In the genomic region with DNA sequence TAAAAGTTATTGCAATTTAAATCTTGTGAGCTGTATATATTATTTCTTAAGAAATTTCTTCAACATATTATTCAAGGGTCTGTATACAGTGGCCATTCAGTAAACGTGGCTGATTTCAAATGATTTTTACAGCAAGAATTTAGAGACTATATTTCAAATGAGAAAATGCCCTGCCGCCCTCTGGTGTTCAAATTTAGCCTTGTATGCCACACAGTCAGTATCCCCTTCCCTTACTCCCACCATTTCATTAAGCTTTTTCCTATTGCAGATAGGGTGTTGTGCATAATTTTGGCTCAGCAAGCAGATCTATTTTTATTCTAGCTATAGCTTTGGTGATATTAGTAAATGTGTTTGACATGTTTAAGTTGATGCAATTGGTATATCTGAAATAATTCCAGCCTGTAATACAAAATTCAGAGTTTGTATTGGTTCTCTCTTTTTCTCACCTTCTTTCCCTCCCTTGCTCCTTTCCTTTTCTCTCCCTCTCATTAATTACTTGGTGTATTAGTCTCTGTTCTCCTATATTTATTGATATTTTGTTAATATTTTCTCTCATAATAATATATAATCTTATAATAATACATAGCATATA, we compare ENCODE assay signal across 8 cellular contexts. TPM values are rescaled to one million over a fixed set of nuclear protein-coding genes. Genes with fewer than 3 reads are reported as not detected.
A peak's percentile ranks its signal among the peaks of the same experiment; 100 is the strongest.
DNase-seq lines count a peak whose midpoint lies in the region; ATAC-seq and TF ChIP-seq lines count a peak whose summit lies in the region.

No MANE protein-coding gene starts in this region.

- H3K9ac ChIP-seq in neuronal stem cell (ENCODE audit: low read depth, low read length, poor library complexity): no peak overlapping the region

- H3K4me1 ChIP-seq in right atrium auricular region: peaks cover 0 to 8% of the 10 kb centered on the region in 2 donors
- peaks cover 4 to 5% of the 10 kb centered on the region in 2 donors for H3K4me1 ChIP-seq in neuronal stem cell (ENCODE audit: control insufficient read depth in 2 of 2, insufficient read depth in 1 of 2, low read depth in 1 of 2, low read length in 2 of 2)

- no peak overlapping the region for H2AFZ ChIP-seq in neuronal stem cell (ENCODE audit: low read length)

- TF ChIP-seq CTCF in right atrium auricular region (IDR thresholded peaks at IDR 0.05) (peak in 1 of 2 donors; percentile 70), dorsolateral prefrontal cortex (IDR thresholded peaks at IDR 0.05 in 54 of 56, conservative IDR thresholded peaks at IDR 0.05 in 2 of 56; ENCODE audit: low read depth in 1 of 56, partially characterized antibody in 56 of 56) (peak; percentile 22 to 75 (median 60))

- no peak overlapping the region for H3K23ac ChIP-seq in neuronal stem cell (ENCODE audit: low read depth, low read length, poor library complexity)

- ATAC-seq in Right ventricle myocardium superior (ENCODE audit: poor library complexity): peak; percentile 62
- ATAC-seq in HG03139 (IDR thresholded peaks at IDR 0.05; ENCODE audit: unreplicated experiment): no peak
- no peak for ATAC-seq in HG03571 (IDR thresholded peaks at IDR 0.05; ENCODE audit: unreplicated experiment)
- no peak for ATAC-seq in GM21619 (IDR thresholded peaks at IDR 0.05; ENCODE audit: unreplicated experiment)

- H3K4me3 ChIP-seq in right atrium auricular region: no peak overlapping the region
- H3K4me3 ChIP-seq in dorsolateral prefrontal cortex: no peak overlapping the region
- no peak overlapping the region for H3K4me3 ChIP-seq in neuronal stem cell (ENCODE audit: low read length in 2 of 2)

- H3K14ac ChIP-seq in neuronal stem cell (ENCODE audit: low read length): no peak overlapping the region

- no peaks in the 10 kb centered on the region for H3K79me1 ChIP-seq in neuronal stem cell (ENCODE audit: low read depth, low read length)

- H3K27me3 ChIP-seq in right atrium auricular region (no peaks in the 10 kb centered on the region), dorsolateral prefrontal cortex (peaks cover 0 to 12% (median 0%) of the 10 kb centered on the region in 45 donors), neuronal stem cell (ENCODE audit: control insufficient read depth in 3 of 3, insufficient read depth in 3 of 3, low read depth in 1 of 3, low read length in 3 of 3) (no peaks in the 10 kb centered on the region)

- H4K91ac ChIP-seq in neuronal stem cell (ENCODE audit: low read depth, low read length, poor library complexity): no peak overlapping the region

- H4K8ac ChIP-seq in neuronal stem cell (ENCODE audit: low read depth, low read length): no peak overlapping the region

- no peak overlapping the region for H3K4me2 ChIP-seq in neuronal stem cell (ENCODE audit: insufficient read depth, low read length, poor library complexity, severe bottlenecking)

- H3K27ac ChIP-seq in right atrium auricular region (no peak overlapping the region), dorsolateral prefrontal cortex (no peak overlapping the region), neuronal stem cell (replicated peaks; ENCODE audit: low read length) (no peak overlapping the region)

- no peak overlapping the region for H2BK5ac ChIP-seq in neuronal stem cell (ENCODE audit: low read length)

- H3K18ac ChIP-seq in neuronal stem cell (ENCODE audit: low read length): no peak overlapping the region

- H2AK5ac ChIP-seq in neuronal stem cell (ENCODE audit: low read depth, low read length): no peak overlapping the region

- H3K9me3 ChIP-seq in right atrium auricular region: no peaks in the 10 kb centered on the region
- no peaks in the 10 kb centered on the region for H3K9me3 ChIP-seq in neuronal stem cell (replicated peaks in 1 of 2; ENCODE audit: control insufficient read depth in 2 of 2, insufficient read depth in 1 of 2, low read depth in 1 of 2, low read length in 2 of 2)

- no peak overlapping the region for H2BK15ac ChIP-seq in neuronal stem cell (ENCODE audit: low read length)

- no peak overlapping the region for H2BK120ac ChIP-seq in neuronal stem cell (ENCODE audit: low read depth, low read length)

- H3K36me3 ChIP-seq in right atrium auricular region (no peaks in the 10 kb centered on the region), neuronal stem cell (replicated peaks in 1 of 2; ENCODE audit: control insufficient read depth in 2 of 2, insufficient read depth in 2 of 2, low read length in 2 of 2) (no peaks in the 10 kb centered on the region)

- intact Hi-C loops in Right ventricle myocardium superior (cut with DNase I) (no loop called here), dorsolateral prefrontal cortex (cut with DNase I) (no loop called here)

- no peak overlapping the region for H3K4ac ChIP-seq in neuronal stem cell (ENCODE audit: low read length)

- no CpG with 5 or more reads among the region's 2 CpGs for WGBS in neuronal stem cell (ENCODE audit: extremely low coverage in 2 of 2, insufficient read length in 2 of 2, insufficient replicate concordance in 1 of 2), 2 donors

- DNase-seq in Right ventricle myocardium superior: peak; percentile 42
- DNase-seq in right atrium auricular region (ENCODE audit: low spot score): no peak
- DNase-seq in NCI-H526 treated with DMSO at 0.1 percent for 48 hours (lab: John Stamatoyannopoulos, UW): peak; percentile 27
- DNase-seq in dorsolateral prefrontal cortex: peak in 3 of 10 donors; percentile 11 to 50 (median 27)
- peak; percentile 17 for DNase-seq in neuronal stem cell (ENCODE audit: low spot score)

- no peak overlapping the region for H2BK12ac ChIP-seq in neuronal stem cell (ENCODE audit: low read length)

RNA-seq across cellular contexts. Expression of gene SCN7A, which starts 22.8 kb away (rescaled TPM):
- total RNA-seq in Right ventricle myocardium superior (27.7 TPM), right atrium auricular region (10 to 100 TPM in 1 of 2 donors, 1 to 10 TPM in 1; 6.2 to 30.6 TPM), dorsolateral prefrontal cortex (1 to 10 TPM; 1.1 to 7.3 (median 2.9) TPM)
- polyA plus RNA-seq in neuronal stem cell (2013, experiment 1 of 2): 0.29 TPM
- polyA plus RNA-seq in neuronal stem cell (2013, experiment 2 of 2): 0.25 TPM
